22 cellular contexts compared by ENCODE assay signal in the genomic region with DNA sequence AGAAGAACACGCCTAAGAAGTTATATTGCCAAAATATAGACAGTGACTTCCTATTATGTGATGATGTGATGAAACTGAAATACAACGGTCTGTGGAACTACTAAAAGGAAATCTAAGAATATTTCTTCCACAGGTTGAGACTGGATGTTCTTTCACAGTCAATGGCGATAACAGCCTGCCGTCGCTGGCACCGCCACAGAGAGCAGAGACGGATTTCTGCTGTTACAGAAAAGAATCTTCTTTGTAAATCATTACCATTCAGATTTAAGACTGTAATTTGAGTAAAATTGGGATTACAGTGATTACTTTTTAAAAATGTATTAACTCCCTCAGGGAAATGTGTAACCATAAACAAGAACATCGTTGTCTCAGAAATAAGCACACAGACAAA.
"Had no signal": no experiment of that assay in that cellular context is flagged by ENCODE, and none has a peak within 500 bp of the region (broad histone marks: within the 10 kb centered on the region; RNA-seq: fewer than 3 reads in every experiment).

No MANE protein-coding gene starts in this region.

- H3K27ac ChIP-seq: epithelial cell of prostate, esophagus muscularis mucosa, gastroesophageal sphincter, lower lobe of right lung, parathyroid adenoma, sigmoid colon, suprapubic skin, tibial artery, upper lobe of left lung, uterus had no signal

- H3K36me3 Mint-ChIP-seq: naive B cell had no signal

- H3K27me3 ChIP-seq: esophagus muscularis mucosa, gastroesophageal sphincter, sigmoid colon, suprapubic skin, tibial artery, upper lobe of left lung, uterus had no signal

- H3K36me3 ChIP-seq: uterus had no signal

- H3K27ac Mint-ChIP-seq: dendritic cell treated with granulocyte-macrophage colony-stimulating factor and Interleukin-4, amounts not matched to agents 40 ng/mL and 50 ng/mL, for 4 days; effector memory CD8-positive, alpha-beta T cell; memory B cell; nephron had no signal

- H3K4me3 Mint-ChIP-seq: central memory CD8-positive, alpha-beta T cell; dendritic cell treated with granulocyte-macrophage colony-stimulating factor and Interleukin-4, amounts not matched to agents 40 ng/mL and 50 ng/mL, for 4 days; effector memory CD8-positive, alpha-beta T cell; memory B cell; naive B cell; nephron had no signal

- H3K27me3 Mint-ChIP-seq: central memory CD8-positive, alpha-beta T cell; dendritic cell treated with granulocyte-macrophage colony-stimulating factor and Interleukin-4, amounts not matched to agents 40 ng/mL and 50 ng/mL, for 4 days; effector memory CD8-positive, alpha-beta T cell; memory B cell; naive B cell had no signal

- H2AFZ ChIP-seq: parathyroid adenoma had no signal

- DNase-seq: effector memory CD8-positive, alpha-beta T cell; lower lobe of right lung; midbrain; naive B cell; occipital lobe; sigmoid colon; small intestine; stimulated activated CD4-positive, alpha-beta T cell treated with anti-CD3 and anti-CD28 coated beads, Interleukin-12 subunit alpha, Interleukin-12 subunit beta, amount 100 ng/mL, for 4 hours; stimulated activated naive CD4-positive, alpha-beta T cell; tibial artery; uterus had no signal

- H3K4me3 ChIP-seq: esophagus muscularis mucosa, gastroesophageal sphincter, lower lobe of right lung, sigmoid colon, suprapubic skin, tibial artery, upper lobe of left lung, uterus had no signal

- H3K9ac ChIP-seq: parathyroid adenoma had no signal

- H3K4me1 Mint-ChIP-seq: central memory CD8-positive, alpha-beta T cell; nephron had no signal

- H3K79me2 ChIP-seq: parathyroid adenoma had no signal

- ATAC-seq: effector memory CD8-positive, alpha-beta T cell; gastroesophageal sphincter; left lobe of liver; lower lobe of right lung had no signal

- H3K9me3 Mint-ChIP-seq: effector memory CD8-positive, alpha-beta T cell had no signal

- H3K9me3 ChIP-seq: lower lobe of right lung, sigmoid colon, suprapubic skin, upper lobe of left lung, uterus had no signal

- H3K4me1 ChIP-seq: esophagus muscularis mucosa, gastroesophageal sphincter, lower lobe of right lung, parathyroid adenoma, sigmoid colon, suprapubic skin, tibial artery, upper lobe of left lung, uterus had no signal
